ENCODE assay signal across 8 cellular contexts in the genomic region with DNA sequence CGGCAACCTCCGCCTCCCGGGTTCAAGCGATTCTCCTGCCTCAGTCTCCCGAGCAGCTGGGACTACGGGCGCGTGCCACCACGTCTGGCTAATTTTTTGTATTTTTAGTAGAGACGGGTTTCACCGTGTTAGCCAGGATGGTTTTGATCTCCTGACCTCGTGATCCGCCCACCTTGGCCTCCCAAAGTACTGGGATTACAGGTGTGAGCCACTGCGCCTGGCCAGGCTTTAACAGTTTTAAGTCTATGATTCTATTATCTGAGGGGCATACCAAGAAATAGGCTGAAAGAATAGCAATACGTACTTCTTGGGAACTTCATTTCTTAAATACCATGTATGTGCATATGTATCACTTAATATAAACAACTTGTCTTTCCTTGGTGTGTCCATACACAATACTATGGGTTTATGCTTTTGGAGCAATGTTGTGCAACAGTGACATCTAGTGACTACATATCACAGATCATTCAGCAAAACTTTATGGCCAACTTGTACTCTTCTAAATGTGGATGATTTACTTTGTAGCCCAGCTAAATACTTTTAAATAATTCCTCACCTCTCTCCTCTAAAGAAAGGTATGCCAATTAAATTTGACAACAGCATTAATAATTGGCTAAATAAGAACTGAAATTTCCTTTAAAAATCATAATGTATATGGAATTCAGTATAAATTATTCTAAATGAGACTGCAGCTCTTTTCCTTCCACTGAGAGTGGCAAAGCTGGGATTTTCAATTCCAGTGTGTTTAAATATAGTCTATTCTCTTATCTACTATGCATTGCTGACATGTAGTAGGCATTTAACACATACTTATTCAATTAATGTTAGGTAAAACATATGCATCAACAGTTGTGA. TPM values are rescaled to one million over a fixed set of nuclear protein-coding genes. Genes with fewer than 3 reads are reported as not detected.
DNase-seq lines count a peak whose midpoint lies in the region; ATAC-seq, FAIRE-seq and TF ChIP-seq lines count a peak whose summit lies in the region.

No MANE protein-coding gene starts in this region.

- H3K4me3 ChIP-seq in mesenchymal stem cell (ENCODE audit: insufficient read depth in 1 of 2, low read depth in 1 of 2, low read length in 2 of 2): no peak overlapping the region

- no peaks in the 10 kb centered on the region for H3K79me1 ChIP-seq in mesenchymal stem cell (replicated peaks; ENCODE audit: low read length, poor library complexity, severe bottlenecking)

- no peak overlapping the region for H2AFZ ChIP-seq in mesenchymal stem cell (ENCODE audit: low read depth, low read length)

- DNase-seq in activated T-cell treated with anti-CD3 and anti-CD28 coated beads for 24 hours (ENCODE audit: low read depth) (peak; percentile 23), RCC 7860 (ENCODE audit: low spot score) (peak; percentile 50), mesenchymal stem cell (peak; percentile 78), NK-92 (lab: John Stamatoyannopoulos, UW; ENCODE audit: unreplicated experiment) (no peak)
- no peak for DNase-seq in activated T-cell treated with anti-CD3 and anti-CD28 coated beads, Interleukin-2, amount 50 U/mL, for 48 hours
- peak; percentile 24 to 45 (median 28) for DNase-seq in effector memory CD8-positive, alpha-beta T cell

- no peak overlapping the region for H2AK5ac ChIP-seq in mesenchymal stem cell (ENCODE audit: low read length, severe bottlenecking)

- no peak overlapping the region for H3K4me3 Mint-ChIP-seq in effector memory CD8-positive, alpha-beta T cell

- H3K9me3 Mint-ChIP-seq in effector memory CD8-positive, alpha-beta T cell: no peaks in the 10 kb centered on the region

- H3K27ac ChIP-seq in mesenchymal stem cell (ENCODE audit: low read length, poor library complexity, severe bottlenecking): no peak overlapping the region

- no peaks in the 10 kb centered on the region for H3K4me1 Mint-ChIP-seq in effector memory CD8-positive, alpha-beta T cell (ENCODE audit: low read depth in 2 of 2)

- no peak overlapping the region for H2BK15ac ChIP-seq in mesenchymal stem cell (ENCODE audit: low read depth, poor library complexity, severe bottlenecking)

- no peaks in the 10 kb centered on the region for H3K27me3 Mint-ChIP-seq in effector memory CD8-positive, alpha-beta T cell

- peak; percentile 72 for FAIRE-seq in RCC 7860 (lab: Jason Lieb, UNC)

- H3K23ac ChIP-seq in mesenchymal stem cell (ENCODE audit: low read length in 2 of 2): no peak overlapping the region

- H3K4ac ChIP-seq in mesenchymal stem cell (ENCODE audit: low read depth in 1 of 2, low read length in 2 of 2): no peak overlapping the region

- no peaks in the 10 kb centered on the region for H3K36me3 Mint-ChIP-seq in effector memory CD8-positive, alpha-beta T cell (ENCODE audit: insufficient read depth)

- H3K36me3 ChIP-seq in mesenchymal stem cell (ENCODE audit: control insufficient read depth in 1 of 2, insufficient read depth in 2 of 2, low read depth in 1 of 2, low read length in 2 of 2): no peaks in the 10 kb centered on the region

- no peak overlapping the region for H4K91ac ChIP-seq in mesenchymal stem cell (ENCODE audit: low read length)

- WGBS in mesenchymal stem cell: 81% methylated on average over 14 of the region's 15 CpGs

- H2BK120ac ChIP-seq in mesenchymal stem cell (ENCODE audit: low read depth, low read length): no peak overlapping the region

- peak; percentile 60 for ATAC-seq in GM21576 (IDR thresholded peaks at IDR 0.05; ENCODE audit: unreplicated experiment)
- ATAC-seq in effector memory CD8-positive, alpha-beta T cell (replicated peaks): peak; percentile 91

- H4K8ac ChIP-seq in mesenchymal stem cell (ENCODE audit: low read length): no peak overlapping the region

- H3K9me3 ChIP-seq in mesenchymal stem cell (ENCODE audit: control insufficient read depth, low read length): no peaks in the 10 kb centered on the region

- H3K14ac ChIP-seq in mesenchymal stem cell (ENCODE audit: low read length in 2 of 2): no peak overlapping the region

- H2BK12ac ChIP-seq in mesenchymal stem cell (ENCODE audit: low read length in 2 of 2): no peak overlapping the region

- H3K4me1 ChIP-seq in mesenchymal stem cell (ENCODE audit: control insufficient read depth, insufficient read depth, low read depth, low read length): peaks cover 3% of the 10 kb centered on the region

- H3K27me3 ChIP-seq in mesenchymal stem cell (ENCODE audit: control insufficient read depth in 1 of 2, insufficient read depth in 1 of 2, low read length in 2 of 2): no peaks in the 10 kb centered on the region

- H2BK5ac ChIP-seq in mesenchymal stem cell (ENCODE audit: low read depth, low read length, poor library complexity, severe bottlenecking): no peak overlapping the region

- H3K9ac ChIP-seq in mesenchymal stem cell (ENCODE audit: low read length): no peak overlapping the region

- H3K4me2 ChIP-seq in mesenchymal stem cell (ENCODE audit: low read length, poor library complexity, severe bottlenecking): no peak overlapping the region

- no peak overlapping the region for H3K27ac Mint-ChIP-seq in effector memory CD8-positive, alpha-beta T cell

- TF ChIP-seq RAD21 in Ishikawa (IDR thresholded peaks at IDR 0.05; ENCODE audit: low read depth): peak; percentile 96

- no peak for TF ChIP-seq EP300 in Ishikawa (IDR thresholded peaks at IDR 0.05; ENCODE audit: borderline replicate concordance)

- H3K18ac ChIP-seq in mesenchymal stem cell (ENCODE audit: low read depth in 1 of 2, low read length in 2 of 2): no peak overlapping the region

TF ChIP-seq in Ishikawa, 13 proteins besides CTCF, POLR2A, EP300 and RAD21:
- TF ChIP-seq CEBPB (IDR thresholded peaks at IDR 0.05): no peak
- TF ChIP-seq USF1 (IDR thresholded peaks at IDR 0.05): no peak

RNA-seq across cellular contexts. Expression of gene SLC9B1, which starts 10.4 kb away (rescaled TPM):
- 0.80 TPM for polyA plus RNA-seq in mesenchymal stem cell (2013, experiment 1 of 2)
- 0.52 TPM for polyA plus RNA-seq in mesenchymal stem cell (2013, experiment 2 of 2)

Comparison
In these comparisons a context has a peak if more than half of its experiments do, and no peak if none do; other contexts are left out.
1. DNase-seq: peak in activated T-cell treated with anti-CD3 and anti-CD28 coated beads for 24 hours (single experiment), RCC 7860 (single experiment), effector memory CD8-positive, alpha-beta T cell (3 of 3) and mesenchymal stem cell (single experiment); none in activated T-cell treated with anti-CD3 and anti-CD28 coated beads, Interleukin-2, amount 50 U/mL, for 48 hours (0 of 2) and NK-92 (single experiment).